Comparison of ENCODE assay signal across 10 cellular contexts in the genomic region with DNA sequence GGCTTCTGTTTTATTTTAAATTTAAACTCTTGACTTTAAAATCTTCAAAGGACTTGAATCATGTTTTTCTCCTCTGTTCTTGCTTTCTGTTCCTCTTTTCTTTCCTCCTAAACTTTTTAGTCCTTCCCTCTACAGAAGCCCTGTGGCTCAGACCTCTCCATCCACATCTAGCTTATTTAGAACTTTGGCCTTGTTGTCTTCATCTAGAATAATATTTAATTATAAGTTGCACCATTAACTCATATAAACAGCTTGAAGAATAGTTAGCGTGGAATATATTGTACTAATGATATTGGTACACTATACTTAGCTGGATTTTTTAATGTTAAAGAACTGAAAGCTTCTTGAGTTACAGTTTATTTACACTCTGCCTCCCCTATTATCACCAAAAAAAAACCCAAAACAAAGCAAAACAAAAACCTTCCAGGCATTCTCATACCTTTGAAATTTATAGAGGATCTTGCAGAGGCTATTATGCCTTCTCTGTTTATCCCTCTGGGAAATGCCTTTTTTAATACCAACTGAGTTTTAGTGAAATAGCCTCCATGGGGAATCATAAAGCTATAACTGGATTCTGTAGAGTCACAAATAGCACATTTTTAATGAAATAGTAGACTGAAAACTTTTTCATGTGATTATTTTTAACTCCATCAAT. TPM values are rescaled to one million over a fixed set of nuclear protein-coding genes. Genes with fewer than 3 reads are reported as not detected.
DNase-seq lines count a peak whose midpoint lies in the region; ATAC-seq and TF ChIP-seq lines count a peak whose summit lies in the region.
"Had no signal": no experiment of that assay in that cellular context is flagged by ENCODE, and none has a peak within 500 bp of the region (broad histone marks: within the 10 kb centered on the region; RNA-seq: fewer than 3 reads in every experiment).

No MANE protein-coding gene starts in this region.

- no peak overlapping the region for H3K4me3 Mint-ChIP-seq in type B pancreatic cell

- DNase-seq in heart right ventricle (no peak), cardiac septum (ENCODE audit: low spot score) (no peak), NOMO-1 (lab: John Stamatoyannopoulos, UW; ENCODE audit: unreplicated experiment in 2 of 2) (peak; percentile 36 to 74), type B pancreatic cell (ENCODE audit: extremely low spot score, unreplicated experiment) (no peak), NCI-H82 treated with DMSO at 0.1 percent for 48 hours (lab: John Stamatoyannopoulos, UW; ENCODE audit: unreplicated experiment) (no peak), esophagus muscularis mucosa (ENCODE audit: extremely low spot score) (no peak)
- no peak for DNase-seq in effector CD8-positive, alpha-beta T cell (lab: John Stamatoyannopoulos, UW)

- no peaks in the 10 kb centered on the region for H3K27me3 Mint-ChIP-seq in type B pancreatic cell

- H3K4me3 ChIP-seq in heart right ventricle, result no peak overlapping the region
- no peak overlapping the region for H3K4me3 ChIP-seq in esophagus muscularis mucosa

- H3K9me3 ChIP-seq in heart right ventricle (no peaks in the 10 kb centered on the region), esophagus muscularis mucosa (no peaks in the 10 kb centered on the region)

- H3K27me3 ChIP-seq in heart right ventricle (no peaks in the 10 kb centered on the region), esophagus muscularis mucosa (no peaks in the 10 kb centered on the region)

- H3K27ac Mint-ChIP-seq in type B pancreatic cell, result peak overlapping the region; percentile 74

- intact Hi-C loops in heart right ventricle (cut with DNase I), result loop anchor here in 2 of 10 donors (10.0 kb wide), 1 partner anchor 66 kb away; no protein-coding TSS in a partner anchor
- intact Hi-C loops in cardiac septum (cut with DNase I), result no loop called here
- intact Hi-C loops in esophagus muscularis mucosa (cut with DNase I), result no loop called here

- H3K27ac ChIP-seq in heart right ventricle (peak overlapping the region in 6 of 10 donors; percentile 22 to 57 (median 36)), esophagus muscularis mucosa (replicated peaks in 1 of 4) (no peak overlapping the region)

- no peak for ATAC-seq in heart right ventricle
- peak; percentile 72 for ATAC-seq in HG02884 (IDR thresholded peaks at IDR 0.05; ENCODE audit: unreplicated experiment)

- H3K4me1 Mint-ChIP-seq in type B pancreatic cell (ENCODE audit: unreplicated experiment), result peaks cover 20% of the 10 kb centered on the region

- no peak for TF ChIP-seq EP300 in esophagus muscularis mucosa (IDR thresholded peaks at IDR 0.05)

- no peaks in the 10 kb centered on the region for H3K36me3 Mint-ChIP-seq in type B pancreatic cell

- TF ChIP-seq POLR2A in esophagus muscularis mucosa (IDR thresholded peaks at IDR 0.05; ENCODE audit: low read depth), result no peak

- H3K4me1 ChIP-seq in heart right ventricle (peaks cover 0 to 18% (median 12%) of the 10 kb centered on the region in 9 donors), esophagus muscularis mucosa (peaks cover 5 to 12% (median 7%) of the 10 kb centered on the region in 4 donors)

- TF ChIP-seq CTCF in heart right ventricle (IDR thresholded peaks at IDR 0.05) (no peak), type B pancreatic cell (conservative IDR thresholded peaks at IDR 0.05) (no peak), esophagus muscularis mucosa (IDR thresholded peaks at IDR 0.05) (no peak)

- H3K9me3 Mint-ChIP-seq in type B pancreatic cell, result no peaks in the 10 kb centered on the region

- no peaks in the 10 kb centered on the region for H3K36me3 ChIP-seq in heart right ventricle
- H3K36me3 ChIP-seq in esophagus muscularis mucosa, result no peaks in the 10 kb centered on the region

- 92 to 97% methylated on average over 1 of the region's 1 CpG for WGBS in heart right ventricle, 2 donors
- whole genome bisulfite sequencing in esophagus muscularis mucosa, result 97% methylated on average over 1 of the region's 1 CpG

RNA-seq across cellular contexts. Expression of a gene that starts 9.2 kb away (rescaled TPM):
- 100 to 1,000 TPM; 138 to 379 (median 236) TPM for total RNA-seq in heart right ventricle
- 10 to 100 TPM in 1 of 2 donors, 1 to 10 TPM in 1; 5.2 to 15.2 TPM for polyA plus RNA-seq in heart right ventricle
- total RNA-seq in cardiac septum, result 162 TPM
- 4.0 and 4.4 TPM in 2 replicates for total RNA-seq in type B pancreatic cell (ENCODE audit: low replicate concordance)
- total RNA-seq in esophagus muscularis mucosa, result 1 to 10 TPM; 2.7 to 8.7 (median 4.1) TPM
- total RNA-seq: fibroblast of villous mesenchyme, MCF 10A had no signal

Comparison
In these comparisons a context has a peak if more than half of its experiments do, and no peak if none do; other contexts are left out.
1. DNase-seq: peak in NOMO-1 (2 of 2); none in heart right ventricle (0 of 2), cardiac septum (single experiment), type B pancreatic cell (single experiment), NCI-H82 treated with DMSO at 0.1 percent for 48 hours (single experiment), effector CD8-positive, alpha-beta T cell (single experiment) and esophagus muscularis mucosa (single experiment).
2. H3K27ac ChIP-seq: peak in heart right ventricle (6 of 10); none in esophagus muscularis mucosa (0 of 4).
3. RNA of a gene that starts 9.2 kb away (total RNA-seq): 138 to 379 TPM in heart right ventricle and 162 TPM in cardiac septum (single experiment); 2.7 to 8.7 TPM in esophagus muscularis mucosa and 4.0 to 4.4 TPM in type B pancreatic cell; every median in the first group is over 10 times any median in the second.